9 cellular contexts compared by ENCODE assay signal in the genomic region with DNA sequence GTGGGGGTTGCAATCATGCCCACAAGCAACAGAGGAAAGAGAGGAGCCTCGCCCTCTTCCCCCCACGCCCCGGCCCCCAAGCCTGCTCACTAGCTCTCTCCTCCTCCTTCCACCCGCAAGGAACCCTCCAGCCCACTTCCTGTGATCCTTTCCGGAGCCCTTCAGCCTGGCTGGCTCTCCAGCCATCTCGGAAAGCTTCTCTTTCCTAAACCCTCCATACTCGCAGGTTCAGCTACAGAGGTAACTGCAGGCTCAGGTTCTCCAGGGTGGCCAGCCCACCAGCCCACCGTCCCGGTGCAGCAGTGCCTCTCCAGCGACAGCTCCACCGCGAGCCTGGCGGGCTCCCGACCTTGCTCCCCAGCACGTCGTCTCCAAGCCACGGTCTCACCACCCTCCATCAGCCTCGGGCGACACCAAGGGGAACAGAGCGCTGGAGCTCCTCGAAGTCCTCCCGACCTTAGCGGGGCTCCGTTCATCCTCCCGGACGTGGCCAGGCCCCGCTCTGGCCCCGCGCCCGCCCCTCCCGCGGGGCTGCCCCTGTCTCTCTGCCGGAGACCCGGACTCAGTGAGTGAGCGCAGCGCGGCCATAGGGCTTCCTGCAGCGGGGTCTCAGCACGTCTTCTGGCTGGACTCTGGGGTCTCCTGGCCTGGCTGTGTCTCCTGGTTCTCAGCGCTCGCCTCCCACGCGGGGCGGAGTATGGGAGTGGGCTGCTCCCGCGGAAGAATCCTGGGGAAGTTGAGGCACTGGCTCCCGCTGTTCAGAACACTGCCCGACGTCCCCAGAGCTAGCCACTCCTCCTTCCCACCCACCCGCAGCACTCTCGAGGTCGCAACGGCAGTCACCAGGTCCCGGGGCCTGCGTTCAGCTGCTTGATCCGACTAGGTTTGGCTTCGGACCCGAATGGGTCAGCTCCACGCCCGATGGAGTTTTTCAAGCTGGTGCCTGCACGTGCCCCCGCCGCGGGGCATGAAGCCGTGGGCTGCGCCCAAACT. TPM values are rescaled to one million over a fixed set of nuclear protein-coding genes. Genes with fewer than 3 reads are reported as not detected.
DNase-seq lines count a peak whose midpoint lies in the region; ATAC-seq, FAIRE-seq and TF ChIP-seq lines count a peak whose summit lies in the region.
"Had no signal": no experiment of that assay in that cellular context is flagged by ENCODE, and none has a peak within 500 bp of the region (broad histone marks: within the 10 kb centered on the region; RNA-seq: fewer than 3 reads in every experiment).

No MANE protein-coding gene starts in this region.

- FAIRE-seq in kidney (lab: Jason Lieb, UNC) = no peak

- no TSS peak for BruUV-seq in OCI-LY7 (replicated peaks; lab: Mats Ljungman, UMichigan)

- no peaks in the 10 kb centered on the region for H3K79me2 ChIP-seq in OCI-LY7 (ENCODE audit: insufficient read depth, low read depth, low read length)

- H3K9me3 ChIP-seq in body of pancreas = no peaks in the 10 kb centered on the region
- no peaks in the 10 kb centered on the region for H3K9me3 ChIP-seq in kidney (ENCODE audit: control insufficient read depth in 1 of 2, low read length in 2 of 2)
- no peaks in the 10 kb centered on the region for H3K9me3 ChIP-seq in OCI-LY7 (ENCODE audit: low read length)
- H3K9me3 ChIP-seq: neutrophil had no signal

- H3K4me2 ChIP-seq in OCI-LY7 (ENCODE audit: low read length) = no peak overlapping the region

- H3K27ac ChIP-seq in body of pancreas (peak overlapping the region in 2 of 4 donors; percentile 18 to 52), kidney (ENCODE audit: low read depth in 2 of 2, low read length in 2 of 2) (peak overlapping the region; percentile 41 to 48), OCI-LY7 (ENCODE audit: low read depth, low read length, poor library complexity, severe bottlenecking) (no peak overlapping the region)
- H3K27ac ChIP-seq: neutrophil had no signal

- H3K4me1 ChIP-seq in body of pancreas (peaks cover 13% of the 10 kb centered on the region), kidney (ENCODE audit: control insufficient read depth in 1 of 2, insufficient read depth in 1 of 2, low read depth in 1 of 2, low read length in 2 of 2) (peaks cover 0 to 13% of the 10 kb centered on the region in 2 donors), OCI-LY7 (ENCODE audit: insufficient read depth, low read length, poor library complexity, severe bottlenecking) (no peaks in the 10 kb centered on the region)

- DNase-seq in EH (ENCODE audit: low read depth) (peak; percentile 44), NOMO-1 treated with DMSO at 0.1 percent for 48 hours (lab: John Stamatoyannopoulos, UW; ENCODE audit: unreplicated experiment) (peak; percentile 11), body of pancreas (peak; percentile 20 to 46 (median 32)), kidney (peak; percentile 80), OCI-LY7 (ENCODE audit: low spot score) (no peak), NCI-H187 treated with DMSO at 0.1 percent for 48 hours (lab: John Stamatoyannopoulos, UW) (no peak)
- DNase-seq in stimulated activated CD4-positive, alpha-beta T cell treated with anti-CD3 and anti-CD28 coated beads, Interleukin-4, amount 100 ng/mL, for 1 hour = peak; percentile 10

- CTCF ChIA-PET in OCI-LY7 (lab: Charles Lee; ENCODE audit: unreplicated experiment) = no interaction called here

- POLR2A ChIA-PET in OCI-LY7 (lab: Charles Lee) = interaction anchor here (0.6 kb wide), 2 partner anchors 11 to 55 kb away, joined by 3 read pairs; no protein-coding TSS in a partner anchor

- H3K9ac ChIP-seq in kidney (ENCODE audit: low read length in 2 of 2) = peak overlapping the region; percentile 46 to 61

- H3K4me3 ChIP-seq in body of pancreas = peak overlapping the region in 1 of 2 donors; percentile 48
- peak overlapping the region; percentile 42 to 70 for H3K4me3 ChIP-seq in kidney (ENCODE audit: low read length in 2 of 2)
- no peak overlapping the region for H3K4me3 ChIP-seq in OCI-LY7 (ENCODE audit: low read depth, low read length, poor library complexity, severe bottlenecking)

- peak; percentile 68 for ATAC-seq in body of pancreas
- no peak for ATAC-seq in GM19035 (IDR thresholded peaks at IDR 0.05; ENCODE audit: unreplicated experiment)

- H3K36me3 ChIP-seq in body of pancreas (replicated peaks in 1 of 2; ENCODE audit: insufficient read depth in 1 of 2, low read depth in 2 of 2) (no peaks in the 10 kb centered on the region), kidney (ENCODE audit: control insufficient read depth in 1 of 2, insufficient read depth in 2 of 2, low read length in 2 of 2) (no peaks in the 10 kb centered on the region), OCI-LY7 (ENCODE audit: insufficient read depth, low read length) (no peaks in the 10 kb centered on the region)
- H3K36me3 ChIP-seq: neutrophil had no signal

- H3K9me2 ChIP-seq in OCI-LY7 (ENCODE audit: insufficient read depth, low read length) = no peaks in the 10 kb centered on the region

- intact Hi-C loops in body of pancreas (cut with DNase I) (no loop called here), kidney (cut with DNase I) (no loop called here), OCI-LY7 (cut with micrococcal nuclease; ENCODE audit: unreplicated experiment) (no loop called here)

- H4K20me1 ChIP-seq in OCI-LY7 (ENCODE audit: insufficient read depth, low read length) = no peaks in the 10 kb centered on the region

- H2AFZ ChIP-seq in OCI-LY7 (ENCODE audit: low read length) = no peak overlapping the region

- peaks cover 0 to 5% of the 10 kb centered on the region in 2 donors for H3K27me3 ChIP-seq in body of pancreas

- no peak for TF ChIP-seq POLR2A in body of pancreas (IDR thresholded peaks at IDR 0.05)

- 6 to 29% methylated on average over 16 to 64 of the region's 66 CpGs for WGBS in body of pancreas, 2 donors

- TF ChIP-seq CTCF in body of pancreas (IDR thresholded peaks at IDR 0.05) = no peak
- no peak for TF ChIP-seq CTCF in kidney (IDR thresholded peaks at IDR 0.05; ENCODE audit: borderline replicate concordance, extremely low read depth, insufficient read depth)
- TF ChIP-seq CTCF in OCI-LY7 (conservative IDR thresholded peaks at IDR 0.05; ENCODE audit: low read length) = no peak

RNA-seq across cellular contexts. Expression of gene ODF4, which starts 12.8 kb away (rescaled TPM):
- not detected for total RNA-seq in body of pancreas
- total RNA-seq in kidney = not detected
- polyA plus RNA-seq in kidney (ENCODE audit: insufficient read depth, low read depth, low replicate concordance) = not detected
- total RNA-seq in OCI-LY7 (2014; rRNA removed; shearing (Covaris generic)) = not detected in 2 replicates
- total RNA-seq in OCI-LY7 (2022) = not detected in 2 replicates

RNA-seq across cellular contexts. Expression of gene ARHGEF15, which starts 16.8 kb away (rescaled TPM):
- 1 to 10 TPM; 2.3 to 6.3 TPM for total RNA-seq in body of pancreas
- 27.8 TPM for total RNA-seq in kidney
- 14.0 TPM for polyA plus RNA-seq in kidney (ENCODE audit: insufficient read depth, low read depth, low replicate concordance)
- not detected in 2 replicates for total RNA-seq in OCI-LY7 (2014; rRNA removed; shearing (Covaris generic))
- not detected in 2 replicates for total RNA-seq in OCI-LY7 (2022)

RNA-seq across cellular contexts. Expression of gene SLC25A35, which starts 31.7 kb away (rescaled TPM):
- total RNA-seq in body of pancreas (1 to 10 TPM; 1.0 to 7.6 TPM), kidney (11.1 TPM), OCI-LY7 (2022) (23.8 and 27.8 TPM in 2 replicates)
- polyA plus RNA-seq in kidney (ENCODE audit: insufficient read depth, low read depth, low replicate concordance) = 17.2 TPM
- 3.9 and 4.5 TPM in 2 replicates for total RNA-seq in OCI-LY7 (2014; rRNA removed; shearing (Covaris generic))

RNA-seq across cellular contexts. Expression of gene RANGRF, which starts 38.4 kb away (rescaled TPM):
- total RNA-seq in body of pancreas (10 to 100 TPM in 1 of 2 donors, 1 to 10 TPM in 1; 4.7 to 13.5 TPM), kidney (20.1 TPM), OCI-LY7 (2022) (43.3 and 46.7 TPM in 2 replicates)
- polyA plus RNA-seq in kidney (ENCODE audit: insufficient read depth, low read depth, low replicate concordance) = 91.8 TPM
- 30.6 and 32.2 TPM in 2 replicates for total RNA-seq in OCI-LY7 (2014; rRNA removed; shearing (Covaris generic))

Comparison
In these comparisons a context has a peak if more than half of its experiments do, and no peak if none do; other contexts are left out.
1. DNase-seq: peak in EH (single experiment), NOMO-1 treated with DMSO at 0.1 percent for 48 hours (single experiment), body of pancreas (4 of 4), kidney (single experiment) and stimulated activated CD4-positive, alpha-beta T cell treated with anti-CD3 and anti-CD28 coated beads, Interleukin-4, amount 100 ng/mL, for 1 hour (single experiment); none in OCI-LY7 (single experiment) and NCI-H187 treated with DMSO at 0.1 percent for 48 hours (single experiment).